ENCODE assay signal across 1 cellular context in the genomic region with DNA sequence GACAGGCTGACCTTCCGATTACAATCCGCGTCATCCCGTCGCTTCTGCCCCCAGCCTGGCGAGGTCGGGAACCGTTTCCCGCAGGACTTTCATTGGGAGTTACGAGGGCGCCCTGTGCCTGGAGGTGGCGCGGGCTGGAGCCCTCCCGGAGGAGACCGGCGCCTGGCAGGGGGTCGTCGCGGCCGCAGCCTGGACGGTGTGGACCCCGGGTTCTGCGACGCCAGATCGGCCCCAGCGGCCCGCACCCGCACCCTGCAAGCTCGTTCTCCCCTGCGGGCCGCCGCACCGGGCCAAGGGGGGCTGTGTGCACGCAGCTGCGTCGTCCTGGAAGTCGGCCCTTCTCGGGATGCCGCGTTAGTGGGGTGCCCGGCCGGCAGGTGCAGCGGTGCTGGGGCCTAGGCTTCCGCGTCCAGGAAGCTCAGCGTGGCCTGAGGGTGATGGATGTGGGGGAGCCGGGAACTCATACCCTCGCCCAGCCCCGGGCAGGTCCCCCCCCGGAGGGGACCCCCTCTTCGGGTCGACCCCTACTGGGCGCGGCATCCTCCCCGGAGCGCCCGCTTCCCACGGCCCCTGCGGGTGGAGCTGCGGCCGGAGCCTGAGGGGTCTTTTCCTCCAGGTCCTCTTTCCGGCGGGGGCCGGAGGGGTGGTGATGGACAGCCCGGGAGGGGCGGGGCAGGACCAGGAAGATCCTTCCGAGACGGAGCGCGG.
TF ChIP-seq lines count a peak whose summit lies in the region.

No MANE protein-coding gene starts in this region.

TF ChIP-seq in K562, 482 proteins besides CTCF, POLR2A, EP300 and RAD21 (continued from another document):
- TF ChIP-seq ZNF639 (CRISPR knock-in tag; conservative IDR thresholded peaks at IDR 0.05 in 1 of 2, IDR thresholded peaks at IDR 0.05 in 1 of 2): peak in 1 of 2 experiments; percentile 8; a peak in 1 of 4 replicates
- TF ChIP-seq PBX2 (CRISPR knock-in tag; IDR thresholded peaks at IDR 0.05; ENCODE audit: low read depth): peak; percentile 55
- TF ChIP-seq PBX2 (tag; conservative IDR thresholded peaks at IDR 0.05; ENCODE audit: low read depth): peak; percentile 61; the same call in 1 of the 2 replicates
- TF ChIP-seq, protein P1, sequence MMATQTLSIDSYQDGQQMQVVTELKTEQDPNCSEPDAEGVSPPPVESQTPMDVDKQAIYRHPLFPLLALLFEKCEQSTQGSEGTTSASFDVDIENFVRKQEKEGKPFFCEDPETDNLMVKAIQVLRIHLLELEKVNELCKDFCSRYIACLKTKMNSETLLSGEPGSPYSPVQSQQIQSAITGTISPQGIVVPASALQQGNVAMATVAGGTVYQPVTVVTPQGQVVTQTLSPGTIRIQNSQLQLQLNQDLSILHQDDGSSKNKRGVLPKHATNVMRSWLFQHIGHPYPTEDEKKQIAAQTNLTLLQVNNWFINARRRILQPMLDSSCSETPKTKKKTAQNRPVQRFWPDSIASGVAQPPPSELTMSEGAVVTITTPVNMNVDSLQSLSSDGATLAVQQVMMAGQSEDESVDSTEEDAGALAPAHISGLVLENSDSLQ (IDR thresholded peaks at IDR 0.05): peak; percentile 95
- peak; percentile 15; the same call in 1 of the 2 replicates for TF ChIP-seq TFAP4 (CRISPR knock-in tag; IDR thresholded peaks at IDR 0.05; ENCODE audit: borderline replicate concordance)
TF ChIP-seq in K562: peak in this region for 8.
